In genomic region chrX:52909313-52909969, GRCh38 we compare ENCODE assay signal across 15 cellular contexts. TPM values are rescaled to one million over a fixed set of nuclear protein-coding genes. Genes with fewer than 3 reads are reported as not detected.
"Had no signal": no experiment of that assay in that cellular context is flagged by ENCODE, and none has a peak within 500 bp of the region (broad histone marks: within the 10 kb centered on the region; RNA-seq: fewer than 3 reads in every experiment).

No MANE protein-coding gene starts in this region.

RNA-seq across cellular contexts. Expression of gene XAGE3, which starts 41.6 kb away (rescaled TPM):
- total RNA-seq: activated B cell treated with CpG ODN at 0.5 μM for 24 hours; activated CD8-positive, alpha-beta T cell treated with anti-CD3 and anti-CD28 coated beads for 36 hours; activated T-cell treated with anti-CD3 and anti-CD28 coated beads, Interleukin-2, amount 50 U/mL, for 4 hours; activated T-helper 17 cell treated with anti-CD3 and anti-CD28 coated beads, Interleukin-2, amount 50 U/mL, for 72 hours; astrocyte; chondrocyte; dermis blood vessel endothelial cell; esophagus squamous epithelium; fibroblast of lung; fibroblast of villous mesenchyme; gastroesophageal sphincter; glomerular endothelial cell; heart right ventricle; T-helper 17 cell had no signal
- polyA plus RNA-seq: esophagus, fibroblast of lung, heart right ventricle had no signal
